ENCODE assay signal across 8 cellular contexts in genomic region chr10:132186488-132187413, GRCh38. TPM values are rescaled to one million over a fixed set of nuclear protein-coding genes. Genes with fewer than 3 reads are reported as not detected.
DNase-seq lines count a peak whose midpoint lies in the region; ATAC-seq, FAIRE-seq and TF ChIP-seq lines count a peak whose summit lies in the region.

Gene DPYSL4 (plus strand): TSS chr10:132186948. CDS start chr10:132187064, 116 bp downstream.

- no peak for TF ChIP-seq CTCF in body of pancreas (IDR thresholded peaks at IDR 0.05)

- no peaks in the 10 kb centered on the region for H3K36me3 ChIP-seq in body of pancreas (replicated peaks in 1 of 2; ENCODE audit: insufficient read depth in 1 of 2, low read depth in 2 of 2)

- H3K4me3 ChIP-seq in body of pancreas: peak within 1 kb of the TSS in 1 of 2 donors; percentile 12

- H3K4me1 Mint-ChIP-seq in T-cell: peaks cover 0 to 18% (median 7%) of the 10 kb centered on the region in 3 donors
- H3K4me1 Mint-ChIP-seq in memory B cell: no peaks in the 10 kb centered on the region

- no peak for TF ChIP-seq POLR2A in body of pancreas (IDR thresholded peaks at IDR 0.05)

- H3K4me3 Mint-ChIP-seq in T-cell: peak within 1 kb of the TSS in 2 of 3 donors; percentile 59 to 66
- H3K4me3 Mint-ChIP-seq in memory B cell: peak within 1 kb of the TSS; percentile 68

- H3K4me1 ChIP-seq in body of pancreas: peaks cover 23% of the 10 kb centered on the region

- no peaks in the 10 kb centered on the region for H3K9me3 ChIP-seq in body of pancreas

- H3K27ac Mint-ChIP-seq in T-cell (no peak within 1 kb of the TSS), memory B cell (no peak within 1 kb of the TSS)

- H3K27me3 ChIP-seq in body of pancreas: peaks cover 0 to 28% of the 10 kb centered on the region in 2 donors

- peak; percentile 28 for DNase-seq in GM18507 (ENCODE audit: extremely low spot score, insufficient read length, low read depth)
- DNase-seq in T-cell: peak in 9 of 34 experiments; percentile 16 to 47 (median 23)
- DNase-seq in dermis blood vessel endothelial cell: peak; percentile 31
- no peak for DNase-seq in memory B cell (ENCODE audit: low spot score in 2 of 2)
- DNase-seq in EL: no peak
- no peak for DNase-seq in body of pancreas
- no peak for DNase-seq in globus pallidus (ENCODE audit: low spot score)

- CTCF ChIA-PET in T-cell (lab: Charles Lee): no interaction called here

- peaks cover 36 to 45% of the 10 kb centered on the region in 2 donors for H3K27me3 Mint-ChIP-seq in T-cell
- peaks cover 28% of the 10 kb centered on the region for H3K27me3 Mint-ChIP-seq in memory B cell

- WGBS in body of pancreas, 2 donors: 5% methylated on average over 53 of the region's 106 CpGs; no CpG with 5 or more reads in 1 of the 2 donors

- POLR2A ChIA-PET in T-cell (lab: Charles Lee): no interaction called here

- ATAC-seq in T-cell (replicated peaks in 1 of 4) (peak; percentile 52 to 74 (median 58)), memory B cell (ENCODE audit: low read depth) (peak; percentile 63), body of pancreas (no peak)

- H3K36me3 Mint-ChIP-seq in T-cell (no peaks in the 10 kb centered on the region), memory B cell (peaks cover 3% of the 10 kb centered on the region)

- intact Hi-C loops in body of pancreas (cut with DNase I): no loop called here

- H3K27ac ChIP-seq in temporal lobe (ENCODE audit: low read depth, low read length) (peak within 1 kb of the TSS; percentile 61), body of pancreas (no peak within 1 kb of the TSS)

- H3K9me3 Mint-ChIP-seq in T-cell: no peaks in the 10 kb centered on the region
- no peaks in the 10 kb centered on the region for H3K9me3 Mint-ChIP-seq in memory B cell

- FAIRE-seq in GM18507 (lab: Jason Lieb, UNC): no peak

RNA-seq across cellular contexts. Expression of gene DPYSL4, which starts in this region (rescaled TPM):
- total RNA-seq in T-cell: 1 to 10 TPM in 4 of 5 donors, under 1 TPM in 1; 0.66 to 3.9 (median 3.2) TPM
- total RNA-seq in dermis blood vessel endothelial cell: 6.1 and 9.8 TPM in 2 replicates
- total RNA-seq in temporal lobe: 39.3 TPM
- under 1 TPM in 1 of 2 donors, not detected in 1; 0.52 TPM for total RNA-seq in body of pancreas

Comparison
In these comparisons a context has a peak if more than half of its experiments do, and no peak if none do; other contexts are left out.
1. DNase-seq: peak in GM18507 (single experiment) and dermis blood vessel endothelial cell (single experiment); none in memory B cell (0 of 2), EL (single experiment), body of pancreas (0 of 4) and globus pallidus (single experiment).